1 cellular context compared by ENCODE assay signal in genomic region chr6:150207931-150208570, GRCh38.
TF ChIP-seq lines count a peak whose summit lies in the region.

No MANE protein-coding gene starts in this region.

TF ChIP-seq in IMR-90, 13 proteins besides CTCF, POLR2A, EP300 and RAD21 (continued from another document):
- no peak for TF ChIP-seq MXI1 (IDR thresholded peaks at IDR 0.05; ENCODE audit: borderline replicate concordance, low read depth, low read length)
- TF ChIP-seq MAFK (IDR thresholded peaks at IDR 0.05; ENCODE audit: low read depth, low read length) = no peak
- TF ChIP-seq ELK1 (IDR thresholded peaks at IDR 0.05; ENCODE audit: borderline replicate concordance, low read depth, low read length) = no peak
